16 cellular contexts compared by ENCODE assay signal in genomic region chr11:46557684-46558151, GRCh38. TPM values are rescaled to one million over a fixed set of nuclear protein-coding genes. Genes with fewer than 3 reads are reported as not detected.
DNase-seq lines count a peak whose midpoint lies in the region; ATAC-seq, FAIRE-seq and TF ChIP-seq lines count a peak whose summit lies in the region.
"Had no signal": no experiment of that assay in that cellular context is flagged by ENCODE, and none has a peak within 500 bp of the region (broad histone marks: within the 10 kb centered on the region; RNA-seq: fewer than 3 reads in every experiment).

No MANE protein-coding gene starts in this region.

- no peak for TF ChIP-seq POLR2A in H54 (IDR thresholded peaks at IDR 0.05; ENCODE audit: low read depth, low read length)

- ATAC-seq in naive thymus-derived CD8-positive, alpha-beta T cell = no peak
- ATAC-seq in GM21723 (IDR thresholded peaks at IDR 0.05; ENCODE audit: unreplicated experiment) = no peak

- POLR2A ChIA-PET in naive thymus-derived CD8-positive, alpha-beta T cell (lab: Charles Lee) = interaction anchor here (0.6 kb wide), 1 partner anchor 229 kb away, joined by 4 read pairs; no protein-coding TSS in a partner anchor

- intact Hi-C loops in activated naive CD4-positive, alpha-beta T cell treated with anti-CD3 and anti-CD28 coated beads for 36 hours (cut with micrococcal nuclease) = no loop called here

- no peak for TF ChIP-seq CTCF in choroid plexus epithelial cell (conservative IDR thresholded peaks at IDR 0.05; ENCODE audit: low read depth, low read length)

- peak overlapping the region in 1 of 10 donors; percentile 35 for H3K4me3 Mint-ChIP-seq in naive thymus-derived CD8-positive, alpha-beta T cell
- no peak overlapping the region for H3K4me3 Mint-ChIP-seq in activated naive CD4-positive, alpha-beta T cell treated with anti-CD3 and anti-CD28 coated beads for 36 hours
- H3K4me3 Mint-ChIP-seq: neural crest cell had no signal

- peak overlapping the region in 7 of 10 donors; percentile 11 to 62 (median 40) for H3K27ac Mint-ChIP-seq in naive thymus-derived CD8-positive, alpha-beta T cell
- no peak overlapping the region for H3K27ac Mint-ChIP-seq in activated naive CD4-positive, alpha-beta T cell treated with anti-CD3 and anti-CD28 coated beads for 36 hours

- CTCF ChIA-PET in activated naive CD4-positive, alpha-beta T cell treated with anti-CD3 and anti-CD28 coated beads for 36 hours (lab: Charles Lee) = interaction anchor here (0.6 to 1.0 kb wide), 2 partner anchors 10 to 61 kb away, joined by 3 to 4 read pairs; no protein-coding TSS in a partner anchor

- peaks cover 0 to 3% (median 1%) of the 10 kb centered on the region in 3 donors for H3K36me3 Mint-ChIP-seq in naive thymus-derived CD8-positive, alpha-beta T cell
- H3K36me3 Mint-ChIP-seq in activated naive CD4-positive, alpha-beta T cell treated with anti-CD3 and anti-CD28 coated beads for 36 hours (ENCODE audit: low read depth) = no peaks in the 10 kb centered on the region

- H3K9me3 Mint-ChIP-seq in naive thymus-derived CD8-positive, alpha-beta T cell = no peaks in the 10 kb centered on the region
- no peaks in the 10 kb centered on the region for H3K9me3 Mint-ChIP-seq in activated naive CD4-positive, alpha-beta T cell treated with anti-CD3 and anti-CD28 coated beads for 36 hours
- H3K9me3 Mint-ChIP-seq: CD4-positive, CD25-positive, alpha-beta regulatory T cell; neural crest cell had no signal

- DNase-seq in H54 (ENCODE audit: insufficient read length, low spot score) (no peak), RPMI7951 (ENCODE audit: low read depth) (peak; percentile 8), choroid plexus epithelial cell (ENCODE audit: low read depth) (peak; percentile 33), NCI-H526 (lab: John Stamatoyannopoulos, UW) (no peak), NK-92 (lab: John Stamatoyannopoulos, UW; ENCODE audit: unreplicated experiment) (no peak)
- no peak for DNase-seq in naive thymus-derived CD8-positive, alpha-beta T cell
- no peak for DNase-seq in activated naive CD4-positive, alpha-beta T cell treated with anti-CD3 and anti-CD28 coated beads for 36 hours
- DNase-seq: CD4-positive, CD25-positive, alpha-beta regulatory T cell; head of caudate nucleus; NCI-H2171 treated with DMSO at 0.1 percent for 48 hours; spleen; T-helper 9 cell had no signal

- H3K4me3 ChIP-seq in choroid plexus epithelial cell (ENCODE audit: low read depth, low read length) = no peak overlapping the region
- H3K4me3 ChIP-seq: adrenal gland, spleen, thoracic aorta had no signal

- peak; percentile 99 for FAIRE-seq in H54 (lab: Jason Lieb, UNC)

- H3K4me1 Mint-ChIP-seq in naive thymus-derived CD8-positive, alpha-beta T cell = peaks cover 35 to 79% (median 77%) of the 10 kb centered on the region in 4 donors
- H3K4me1 Mint-ChIP-seq in activated naive CD4-positive, alpha-beta T cell treated with anti-CD3 and anti-CD28 coated beads for 36 hours (ENCODE audit: low read depth) = peaks cover 66% of the 10 kb centered on the region

- no peaks in the 10 kb centered on the region for H3K27me3 Mint-ChIP-seq in naive thymus-derived CD8-positive, alpha-beta T cell
- H3K27me3 Mint-ChIP-seq in activated naive CD4-positive, alpha-beta T cell treated with anti-CD3 and anti-CD28 coated beads for 36 hours (ENCODE audit: low read depth) = no peaks in the 10 kb centered on the region
- H3K27me3 Mint-ChIP-seq: CD4-positive, CD25-positive, alpha-beta regulatory T cell had no signal

RNA-seq across cellular contexts. Expression of gene AMBRA1, which starts 36.1 kb away (rescaled TPM):
- 10.3 and 10.7 TPM in 2 replicates for total RNA-seq in RPMI7951 (2014; rRNA removed; shearing (Covaris generic))
- total RNA-seq in naive thymus-derived CD8-positive, alpha-beta T cell = 10 to 100 TPM; 36.8 to 38.8 TPM
- polyA plus RNA-seq in naive thymus-derived CD8-positive, alpha-beta T cell = 10 to 100 TPM in 1 of 3 donors, 1 to 10 TPM in 2; 6.1 to 16.3 (median 7.4) TPM
- 10 to 100 TPM; 19.0 to 23.1 TPM for total RNA-seq in activated naive CD4-positive, alpha-beta T cell treated with anti-CD3 and anti-CD28 coated beads for 36 hours

RNA-seq across cellular contexts. Expression of gene HARBI1, which starts 59.3 kb away (rescaled TPM):
- 3.7 and 4.2 TPM in 2 replicates for total RNA-seq in RPMI7951 (2014; rRNA removed; shearing (Covaris generic))
- 1 to 10 TPM; 8.3 to 9.4 TPM for total RNA-seq in naive thymus-derived CD8-positive, alpha-beta T cell
- polyA plus RNA-seq in naive thymus-derived CD8-positive, alpha-beta T cell = 1 to 10 TPM; 5.5 to 7.7 (median 6.0) TPM
- total RNA-seq in activated naive CD4-positive, alpha-beta T cell treated with anti-CD3 and anti-CD28 coated beads for 36 hours = 1 to 10 TPM; 2.8 to 3.1 TPM

RNA-seq across cellular contexts. Expression of gene ATG13, which starts 59.6 kb away (rescaled TPM):
- 32.5 and 43.3 TPM in 2 replicates for total RNA-seq in RPMI7951 (2014; rRNA removed; shearing (Covaris generic))
- total RNA-seq in naive thymus-derived CD8-positive, alpha-beta T cell = 10 to 100 TPM; 97.1 to 98.6 TPM
- 10 to 100 TPM; 59.6 to 77.9 (median 67.6) TPM for polyA plus RNA-seq in naive thymus-derived CD8-positive, alpha-beta T cell
- 10 to 100 TPM; 54.7 to 55.6 TPM for total RNA-seq in activated naive CD4-positive, alpha-beta T cell treated with anti-CD3 and anti-CD28 coated beads for 36 hours

Comparison
In these comparisons a context has a peak if more than half of its experiments do, and no peak if none do; other contexts are left out.
1. DNase-seq: peak in RPMI7951 (single experiment) and choroid plexus epithelial cell (single experiment); none in H54 (single experiment), naive thymus-derived CD8-positive, alpha-beta T cell (0 of 10), activated naive CD4-positive, alpha-beta T cell treated with anti-CD3 and anti-CD28 coated beads for 36 hours (single experiment), NCI-H526 (0 of 2) and NK-92 (single experiment).